Comparison of ENCODE assay signal across 30 cellular contexts in the genomic region with DNA sequence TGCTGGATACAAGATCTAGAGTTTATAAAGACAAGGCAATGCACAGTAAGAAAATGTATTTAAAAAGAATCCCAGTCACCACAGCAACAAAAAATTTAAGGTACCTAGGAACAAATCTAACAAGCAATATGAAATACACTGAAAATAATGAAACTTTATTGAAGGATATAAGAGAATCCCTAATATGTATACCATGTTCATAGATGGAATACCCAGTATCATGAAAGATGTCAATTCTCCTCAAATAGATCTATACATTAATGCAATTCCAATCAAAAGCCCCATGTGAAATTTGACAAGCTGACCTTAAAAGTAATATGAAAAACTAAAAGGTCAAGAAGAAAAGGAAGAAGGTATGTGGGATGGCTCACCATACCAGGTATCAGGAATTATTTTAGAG.
DNase-seq lines count a peak whose midpoint lies in the region; ATAC-seq, FAIRE-seq and TF ChIP-seq lines count a peak whose summit lies in the region.
"Had no signal": no experiment of that assay in that cellular context is flagged by ENCODE, and none has a peak within 500 bp of the region (broad histone marks: within the 10 kb centered on the region; RNA-seq: fewer than 3 reads in every experiment).

No MANE protein-coding gene starts in this region.

- ATAC-seq in A549 (no peak), lower lobe of right lung (no peak), HG03565 (IDR thresholded peaks at IDR 0.05; ENCODE audit: unreplicated experiment) (no peak), GM21737 (IDR thresholded peaks at IDR 0.05; ENCODE audit: unreplicated experiment) (no peak)
- ATAC-seq: CD8-positive, alpha-beta T cell had no signal

- POLR2A ChIA-PET in A549 (lab: Yijun Ruan, JAX) = no interaction called here
- POLR2A ChIA-PET in HEK293 (lab: Yijun Ruan, JAX) = no interaction called here

- no peak for TF ChIP-seq EP300 in A549 (IDR thresholded peaks at IDR 0.05)

- H3K27ac ChIP-seq in A549 (no peak overlapping the region), HEK293 (ENCODE audit: extremely low read depth, low read depth, low read length) (no peak overlapping the region), lower lobe of right lung (no peak overlapping the region)
- H3K27ac ChIP-seq: 22Rv1; BLaER1; BLaER1 treated with 17β-estradiol and CSF1 and Interleukin-3, amounts not matched to agents 10 nM and 100 nM; C4-2B had no signal

- H3K4me2 ChIP-seq in A549 = no peak overlapping the region
- H3K4me2 ChIP-seq: BLaER1; BLaER1 treated with 17β-estradiol and CSF1 and Interleukin-3, amounts not matched to agents 10 nM and 100 nM had no signal

- DNase-seq in A549 (ENCODE audit: low read depth in 1 of 2, low spot score in 1 of 2) (no peak), D721Med (ENCODE audit: insufficient read length, low spot score) (no peak), lower lobe of right lung (no peak)
- DNase-seq: 8988T; ACHN; AML-193; BE2C; C1 segment of cervical spinal cord; Caco-2; Calu3; CD4-positive, alpha-beta memory T cell; CD4-positive, alpha-beta T cell; CD4-positive, CD25-positive, alpha-beta regulatory T cell; CD8-positive, alpha-beta memory T cell; CD8-positive, alpha-beta T cell; COR-L47; DMS 273 treated with DMSO at 0.1 percent for 48 hours; DMS153; DMS53; DMS79; DMS79 treated with DMSO at 0.1 percent for 48 hours; DND-41; EL had no signal

- H3K9me3 ChIP-seq in A549 (no peaks in the 10 kb centered on the region), HEK293 (ENCODE audit: control insufficient read depth, insufficient read depth, low read depth, low read length) (no peaks in the 10 kb centered on the region), lower lobe of right lung (no peaks in the 10 kb centered on the region)
- H3K9me3 ChIP-seq: BE2C, BLaER1, Caco-2 had no signal

- H3K4me1 ChIP-seq in A549 (peaks cover under 1% of the 10 kb centered on the region; the same call in 1 of the 3 replicates), HEK293 (ENCODE audit: control insufficient read depth, insufficient read depth, low read length) (no peaks in the 10 kb centered on the region), lower lobe of right lung (no peaks in the 10 kb centered on the region)
- H3K4me1 ChIP-seq: BE2C; BLaER1; BLaER1 treated with 17β-estradiol and CSF1 and Interleukin-3, amounts not matched to agents 10 nM and 100 nM; Caco-2 had no signal

- no peaks in the 10 kb centered on the region for H3K27me3 ChIP-seq in lower lobe of right lung (ENCODE audit: low read depth)
- H3K27me3 ChIP-seq: BE2C; BLaER1; BLaER1 treated with 17β-estradiol and CSF1 and Interleukin-3, amounts not matched to agents 10 nM and 100 nM had no signal

- FAIRE-seq in A549 (lab: Jason Lieb, UNC) (peak; percentile 7), D721Med (lab: Jason Lieb, UNC) (peak; percentile 66)

- H3K4me3 ChIP-seq in A549 (no peak overlapping the region), HEK293 (ENCODE audit: low read depth, low read length) (no peak overlapping the region), lower lobe of right lung (no peak overlapping the region)
- H3K4me3 ChIP-seq: BLaER1; BLaER1 treated with 17β-estradiol and CSF1 and Interleukin-3, amounts not matched to agents 10 nM and 100 nM had no signal

- intact Hi-C loops in lower lobe of right lung (cut with DNase I) = no loop called here

- TF ChIP-seq POLR2A in A549 (IDR thresholded peaks at IDR 0.05; ENCODE audit: low read length) = no peak

- CTCF ChIA-PET in A549 (lab: Yijun Ruan, JAX) = interaction anchor here (0.9 kb wide), 1 partner anchor 18 kb away, joined by 3 read pairs; no protein-coding TSS in a partner anchor
- CTCF ChIA-PET in HEK293 (lab: Yijun Ruan, JAX) = no interaction called here

- H3K36me3 ChIP-seq in HEK293 (ENCODE audit: control insufficient read depth in 2 of 2, insufficient read depth in 1 of 2, low read length in 2 of 2) (peaks cover 0 to 3% of the 10 kb centered on the region in 2 experiments; a peak in 2 of 3 replicates), lower lobe of right lung (no peaks in the 10 kb centered on the region)
- H3K36me3 ChIP-seq: BE2C, BLaER1 had no signal

- no peak for TF ChIP-seq RAD21 in A549 (conservative IDR thresholded peaks at IDR 0.05 in 1 of 2, IDR thresholded peaks at IDR 0.05 in 1 of 2)

- TF ChIP-seq CTCF in A549 (IDR thresholded peaks at IDR 0.05) = no peak
- TF ChIP-seq CTCF in D721Med (IDR thresholded peaks at IDR 0.05; ENCODE audit: insufficient read depth, missing control alignments) = no peak
- no peak for TF ChIP-seq CTCF in HEK293 (tag by site-specific recombination; IDR thresholded peaks at IDR 0.05)
- TF ChIP-seq CTCF in lower lobe of right lung (IDR thresholded peaks at IDR 0.05) = no peak

TF ChIP-seq in A549, 52 proteins besides CTCF, POLR2A, EP300 and RAD21:
- TF ChIP-seq, protein P1, sequence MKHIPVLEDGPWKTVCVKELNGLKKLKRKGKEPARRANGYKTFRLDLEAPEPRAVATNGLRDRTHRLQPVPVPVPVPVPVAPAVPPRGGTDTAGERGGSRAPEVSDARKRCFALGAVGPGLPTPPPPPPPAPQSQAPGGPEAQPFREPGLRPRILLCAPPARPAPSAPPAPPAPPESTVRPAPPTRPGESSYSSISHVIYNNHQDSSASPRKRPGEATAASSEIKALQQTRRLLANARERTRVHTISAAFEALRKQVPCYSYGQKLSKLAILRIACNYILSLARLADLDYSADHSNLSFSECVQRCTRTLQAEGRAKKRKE (CRISPR knock-in tag; IDR thresholded peaks at IDR 0.05; ENCODE audit: low read depth) = no peak
- no peak for TF ChIP-seq ZNF302 (CRISPR knock-in tag; IDR thresholded peaks at IDR 0.05)
- TF ChIP-seq GATA3 (IDR thresholded peaks at IDR 0.05; ENCODE audit: borderline replicate concordance) = no peak
- TF ChIP-seq CHD2 (IDR thresholded peaks at IDR 0.05; ENCODE audit: low read length, partially characterized antibody) = no peak
- TF ChIP-seq BHLHE40 (IDR thresholded peaks at IDR 0.05; ENCODE audit: low read depth, low read length) = no peak

TF ChIP-seq in HEK293, 187 proteins besides CTCF, POLR2A, EP300 and RAD21:
- TF ChIP-seq ZNF391 (tag by site-specific recombination; IDR thresholded peaks at IDR 0.05; ENCODE audit: borderline replicate concordance, low read depth) (no peak), ZNF248 (tag by site-specific recombination; IDR thresholded peaks at IDR 0.05) (peak; percentile 99)
